Comparison of ENCODE assay signal across 8 cellular contexts in the genomic region with DNA sequence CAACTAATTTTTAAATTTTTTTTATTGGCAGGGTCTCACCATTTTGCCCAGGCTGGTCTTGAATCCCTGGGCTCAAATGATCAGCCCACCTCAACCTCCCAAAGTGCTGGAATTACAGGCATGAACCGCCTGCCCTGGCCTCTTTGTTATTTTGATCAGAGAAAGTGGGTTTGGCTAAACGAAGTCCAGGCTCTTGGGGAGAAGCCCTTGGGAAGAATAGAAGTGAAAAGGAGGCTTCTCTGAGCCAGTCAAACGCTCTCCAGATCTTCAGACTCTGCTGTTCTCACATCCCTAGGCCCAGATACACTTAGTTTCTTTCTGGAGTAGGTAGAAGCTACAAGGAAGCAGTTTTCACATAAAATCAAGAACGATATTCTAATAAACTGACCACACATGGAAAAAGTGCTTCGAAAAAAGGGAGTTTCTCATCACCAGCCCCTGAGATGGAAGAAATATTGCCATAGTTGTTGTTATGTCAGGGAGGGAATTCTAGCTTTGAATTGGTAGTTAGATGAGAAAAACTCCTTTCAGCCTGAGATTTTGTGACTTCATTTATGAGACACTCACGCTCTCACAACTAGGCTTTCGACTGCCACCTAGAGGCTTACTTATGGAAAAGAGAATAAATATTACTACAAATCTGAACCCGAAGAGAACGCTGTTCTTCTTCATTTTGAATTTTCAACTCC. TPM values are rescaled to one million over a fixed set of nuclear protein-coding genes. Genes with fewer than 3 reads are reported as not detected.
DNase-seq lines count a peak whose midpoint lies in the region; ATAC-seq, FAIRE-seq and TF ChIP-seq lines count a peak whose summit lies in the region.

No MANE protein-coding gene starts in this region.

- peaks cover 9% of the 10 kb centered on the region for H3K4me1 Mint-ChIP-seq in T-helper 17 cell

- H3K4me3 ChIP-seq in mucosa of stomach (ENCODE audit: low read length), result no peak overlapping the region

- TF ChIP-seq POLR2A in GM12891 (IDR thresholded peaks at IDR 0.05; ENCODE audit: low read depth, low read length) (no peak), erythroblast (IDR thresholded peaks at IDR 0.05; ENCODE audit: low read length) (no peak), GM18505 (IDR thresholded peaks at IDR 0.05; ENCODE audit: borderline replicate concordance, extremely low read depth, insufficient read depth, insufficient read length) (no peak)

- H3K36me3 Mint-ChIP-seq in T-helper 17 cell (ENCODE audit: low read depth), result no peaks in the 10 kb centered on the region

- H3K9me3 ChIP-seq in T-helper 17 cell (ENCODE audit: control insufficient read depth, low read length, poor library complexity, severe bottlenecking), result no peaks in the 10 kb centered on the region
- H3K9me3 ChIP-seq in mucosa of stomach (ENCODE audit: control insufficient read depth, low read length), result no peaks in the 10 kb centered on the region

- intact Hi-C loops in posterior vena cava (cut with DNase I), result loop anchor here (10.0 kb wide), 2 partner anchors 353 to 423 kb away; partner anchors contain the start of gene MYO7A (in 1 of the 2)

- TF ChIP-seq CTCF in AG09319 (IDR thresholded peaks at IDR 0.05; ENCODE audit: low read depth, low read length), result peak; percentile 64

- peaks cover 6% of the 10 kb centered on the region for H3K27me3 Mint-ChIP-seq in T-helper 17 cell

- H3K9ac ChIP-seq in mucosa of stomach (ENCODE audit: low read length), result peak overlapping the region; percentile 38

- ATAC-seq in T-helper 17 cell (peak; percentile 42), GM18505 (IDR thresholded peaks at IDR 0.05; ENCODE audit: unreplicated experiment) (no peak)

- H3K27ac Mint-ChIP-seq in T-helper 17 cell, result peak overlapping the region; percentile 79

- DNase-seq in AG09319 (ENCODE audit: extremely low read depth, low read depth), result peak; percentile 41
- DNase-seq in GM12891 (ENCODE audit: insufficient read length, low spot score), result peak; percentile 28
- peak; percentile 61 for DNase-seq in NCI-H2029 treated with DMSO at 0.1 percent for 48 hours (lab: John Stamatoyannopoulos, UW)
- DNase-seq in T-helper 17 cell, result no peak
- peak; percentile 64 to 74 for DNase-seq in erythroblast (lab: John Stamatoyannopoulos, UW)
- DNase-seq in posterior vena cava (ENCODE audit: low spot score), result no peak

- peaks cover 16% of the 10 kb centered on the region for H3K4me1 ChIP-seq in mucosa of stomach (ENCODE audit: control insufficient read depth, insufficient read depth, low read length)

- no peak for FAIRE-seq in GM12891 (lab: Jason Lieb, UNC)

- H3K27me3 ChIP-seq in mucosa of stomach (ENCODE audit: control insufficient read depth, insufficient read depth, low read length), result no peaks in the 10 kb centered on the region

- H3K4me3 Mint-ChIP-seq in T-helper 17 cell, result peak overlapping the region; percentile 51

- no peaks in the 10 kb centered on the region for H3K36me3 ChIP-seq in mucosa of stomach (ENCODE audit: control insufficient read depth, insufficient read depth, low read length)

TF ChIP-seq in GM12891, 5 proteins besides CTCF, POLR2A, EP300 and RAD21:
- TF ChIP-seq PAX5 (IDR thresholded peaks at IDR 0.05; ENCODE audit: insufficient read depth, low read length, severe bottlenecking), result no peak
- TF ChIP-seq POLR2AphosphoS5 (IDR thresholded peaks at IDR 0.05; ENCODE audit: low read depth, low read length), result no peak
- TF ChIP-seq TAF1 (IDR thresholded peaks at IDR 0.05; ENCODE audit: low read depth, low read length), result no peak
- no peak for TF ChIP-seq POU2F2 (IDR thresholded peaks at IDR 0.05; ENCODE audit: low read depth, low read length)
- TF ChIP-seq SPI1 (IDR thresholded peaks at IDR 0.05; ENCODE audit: low read depth, low read length), result no peak

RNA-seq across cellular contexts. Expression of gene AQP11, which starts 41.7 kb away (rescaled TPM):
- polyA plus RNA-seq in GM12891 (2012; ENCODE audit: low read depth, missing spikeins), result 0.62 TPM
- total RNA-seq in T-helper 17 cell (under 1 TPM in 1 of 2 donors, not detected in 1; 0.16 TPM), posterior vena cava (under 1 TPM; 0.14 to 0.19 TPM)

Comparison
In these comparisons a context has a peak if more than half of its experiments do, and no peak if none do; other contexts are left out.
1. DNase-seq: peak in AG09319 (single experiment), GM12891 (single experiment), NCI-H2029 treated with DMSO at 0.1 percent for 48 hours (single experiment) and erythroblast (2 of 2); none in T-helper 17 cell (0 of 3) and posterior vena cava (single experiment).